Comparison of ENCODE assay signal across 1 cellular context in the genomic region with DNA sequence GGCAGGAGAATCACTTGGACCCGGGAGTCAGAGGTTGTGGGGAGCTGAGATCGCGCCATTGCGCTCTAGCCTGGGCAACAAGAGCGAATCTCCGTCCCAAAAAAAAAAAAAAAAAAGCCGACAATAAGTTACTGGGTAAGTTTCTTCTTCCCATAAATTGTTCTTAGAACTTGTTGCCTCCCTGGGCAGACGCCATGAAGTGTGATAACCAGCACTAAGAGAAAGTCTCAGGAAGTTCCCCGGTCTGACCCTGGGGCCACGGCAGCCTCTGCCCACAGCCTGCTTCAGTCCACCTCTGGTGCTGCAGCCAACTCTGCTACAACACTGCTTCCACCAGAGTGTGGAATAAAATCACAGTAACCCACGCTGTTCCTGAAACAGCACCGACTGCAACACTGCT.
TF ChIP-seq lines count a peak whose summit lies in the region.

No MANE protein-coding gene starts in this region.

TF ChIP-seq in SK-N-SH treated with all-trans-retinoic acid at 6 μM for 48 hours, 23 proteins besides CTCF, POLR2A, EP300 and RAD21:
- no peak for TF ChIP-seq ZFP30 (CRISPR knock-in tag; IDR thresholded peaks at IDR 0.05)
- no peak for TF ChIP-seq TOX (CRISPR knock-in tag; IDR thresholded peaks at IDR 0.05; ENCODE audit: borderline replicate concordance)
- no peak for TF ChIP-seq ZFP3 (CRISPR knock-in tag; IDR thresholded peaks at IDR 0.05)
- TF ChIP-seq GLIS3 (CRISPR knock-in tag; IDR thresholded peaks at IDR 0.05): no peak
- TF ChIP-seq ARNTL (CRISPR knock-in tag; IDR thresholded peaks at IDR 0.05; ENCODE audit: borderline replicate concordance, low read depth): no peak
- no peak for TF ChIP-seq ESRRG (CRISPR knock-in tag; IDR thresholded peaks at IDR 0.05)
- no peak for TF ChIP-seq RARB (CRISPR knock-in tag; IDR thresholded peaks at IDR 0.05)
- no peak for TF ChIP-seq ZNF8 (CRISPR knock-in tag; IDR thresholded peaks at IDR 0.05)
- no peak for TF ChIP-seq OSR1 (CRISPR knock-in tag; IDR thresholded peaks at IDR 0.05)
- TF ChIP-seq ZNF70 (CRISPR knock-in tag; IDR thresholded peaks at IDR 0.05): no peak
- TF ChIP-seq PPARA (CRISPR knock-in tag; IDR thresholded peaks at IDR 0.05; ENCODE audit: borderline replicate concordance): no peak
- TF ChIP-seq, protein P1, sequence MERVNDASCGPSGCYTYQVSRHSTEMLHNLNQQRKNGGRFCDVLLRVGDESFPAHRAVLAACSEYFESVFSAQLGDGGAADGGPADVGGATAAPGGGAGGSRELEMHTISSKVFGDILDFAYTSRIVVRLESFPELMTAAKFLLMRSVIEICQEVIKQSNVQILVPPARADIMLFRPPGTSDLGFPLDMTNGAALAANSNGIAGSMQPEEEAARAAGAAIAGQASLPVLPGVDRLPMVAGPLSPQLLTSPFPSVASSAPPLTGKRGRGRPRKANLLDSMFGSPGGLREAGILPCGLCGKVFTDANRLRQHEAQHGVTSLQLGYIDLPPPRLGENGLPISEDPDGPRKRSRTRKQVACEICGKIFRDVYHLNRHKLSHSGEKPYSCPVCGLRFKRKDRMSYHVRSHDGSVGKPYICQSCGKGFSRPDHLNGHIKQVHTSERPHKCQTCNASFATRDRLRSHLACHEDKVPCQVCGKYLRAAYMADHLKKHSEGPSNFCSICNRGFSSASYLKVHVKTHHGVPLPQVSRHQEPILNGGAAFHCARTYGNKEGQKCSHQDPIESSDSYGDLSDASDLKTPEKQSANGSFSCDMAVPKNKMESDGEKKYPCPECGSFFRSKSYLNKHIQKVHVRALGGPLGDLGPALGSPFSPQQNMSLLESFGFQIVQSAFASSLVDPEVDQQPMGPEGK (CRISPR knock-in tag; IDR thresholded peaks at IDR 0.05; ENCODE audit: borderline replicate concordance): no peak
- TF ChIP-seq BACH2 (CRISPR knock-in tag; IDR thresholded peaks at IDR 0.05; ENCODE audit: borderline replicate concordance): no peak
- TF ChIP-seq, protein P2, sequence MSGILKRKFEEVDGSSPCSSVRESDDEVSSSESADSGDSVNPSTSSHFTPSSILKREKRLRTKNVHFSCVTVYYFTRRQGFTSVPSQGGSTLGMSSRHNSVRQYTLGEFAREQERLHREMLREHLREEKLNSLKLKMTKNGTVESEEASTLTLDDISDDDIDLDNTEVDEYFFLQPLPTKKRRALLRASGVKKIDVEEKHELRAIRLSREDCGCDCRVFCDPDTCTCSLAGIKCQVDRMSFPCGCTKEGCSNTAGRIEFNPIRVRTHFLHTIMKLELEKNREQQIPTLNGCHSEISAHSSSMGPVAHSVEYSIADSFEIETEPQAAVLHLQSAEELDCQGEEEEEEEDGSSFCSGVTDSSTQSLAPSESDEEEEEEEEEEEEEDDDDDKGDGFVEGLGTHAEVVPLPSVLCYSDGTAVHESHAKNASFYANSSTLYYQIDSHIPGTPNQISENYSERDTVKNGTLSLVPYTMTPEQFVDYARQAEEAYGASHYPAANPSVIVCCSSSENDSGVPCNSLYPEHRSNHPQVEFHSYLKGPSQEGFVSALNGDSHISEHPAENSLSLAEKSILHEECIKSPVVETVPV (CRISPR knock-in tag; IDR thresholded peaks at IDR 0.05): no peak
- TF ChIP-seq, protein P3, sequence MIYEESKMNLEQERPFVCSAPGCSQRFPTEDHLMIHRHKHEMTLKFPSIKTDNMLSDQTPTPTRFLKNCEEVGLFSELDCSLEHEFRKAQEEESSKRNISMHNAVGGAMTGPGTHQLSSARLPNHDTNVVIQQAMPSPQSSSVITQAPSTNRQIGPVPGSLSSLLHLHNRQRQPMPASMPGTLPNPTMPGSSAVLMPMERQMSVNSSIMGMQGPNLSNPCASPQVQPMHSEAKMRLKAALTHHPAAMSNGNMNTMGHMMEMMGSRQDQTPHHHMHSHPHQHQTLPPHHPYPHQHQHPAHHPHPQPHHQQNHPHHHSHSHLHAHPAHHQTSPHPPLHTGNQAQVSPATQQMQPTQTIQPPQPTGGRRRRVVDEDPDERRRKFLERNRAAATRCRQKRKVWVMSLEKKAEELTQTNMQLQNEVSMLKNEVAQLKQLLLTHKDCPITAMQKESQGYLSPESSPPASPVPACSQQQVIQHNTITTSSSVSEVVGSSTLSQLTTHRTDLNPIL (CRISPR knock-in tag; IDR thresholded peaks at IDR 0.05; ENCODE audit: low read depth): no peak
- TF ChIP-seq SNAI2 (CRISPR knock-in tag; IDR thresholded peaks at IDR 0.05): no peak
- no peak for TF ChIP-seq ZC3H10 (CRISPR knock-in tag; IDR thresholded peaks at IDR 0.05)
- TF ChIP-seq TCF4 (CRISPR knock-in tag; IDR thresholded peaks at IDR 0.05; ENCODE audit: borderline replicate concordance): no peak
